6 cellular contexts compared by ENCODE assay signal in the genomic region with DNA sequence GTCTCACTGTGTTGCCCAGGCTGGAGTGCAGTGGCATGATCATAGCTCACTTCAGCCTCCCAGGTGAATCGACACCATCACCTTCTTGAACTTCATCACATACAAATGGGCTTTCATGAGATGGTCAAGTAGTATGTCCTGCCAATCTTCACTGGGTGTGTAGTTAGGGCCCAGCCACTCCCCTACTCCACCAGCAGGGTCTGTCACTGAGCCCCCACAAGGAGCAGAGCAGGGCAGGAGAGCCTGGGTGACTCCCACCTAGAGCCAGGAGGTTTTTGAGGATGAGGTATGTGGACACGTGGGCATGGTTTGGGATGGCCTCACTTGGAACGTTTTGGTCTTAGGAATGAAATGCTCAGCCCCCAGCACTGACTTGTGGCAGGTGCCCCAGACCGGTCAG.
A peak's percentile ranks its signal among the peaks of the same experiment; 100 is the strongest.
DNase-seq lines count a peak whose midpoint lies in the region; ATAC-seq and TF ChIP-seq lines count a peak whose summit lies in the region.
"Not testable (repeated sequence)": the region's sequence is repeated elsewhere in the genome, so short reads cannot be mapped to it uniquely, and the experiment has no call there.

No MANE protein-coding gene starts in this region.

- not testable (repeated sequence) for H3K79me2 ChIP-seq in GM23338 (replicated peaks; ENCODE audit: insufficient read depth)

- not testable (repeated sequence) for H3K9me2 ChIP-seq in GM23338 (ENCODE audit: insufficient read depth)

- H3F3A ChIP-seq in GM23338 (replicated peaks; ENCODE audit: low read depth), result not testable (repeated sequence)

- POLR2A ChIA-PET in naive thymus-derived CD4-positive, alpha-beta T cell (lab: Charles Lee), result not testable (repeated sequence)

- H3K27me3 Mint-ChIP-seq in GM23338 (ENCODE audit: insufficient read depth, low read depth, poor library complexity); T-helper 17 cell; activated CD8-positive, alpha-beta memory T cell treated with anti-CD3 and anti-CD28 coated beads, Interleukin-2, amount 10 ng/mL, durations not matched to agents 7 days and 5 days; central memory CD8-positive, alpha-beta T cell; naive thymus-derived CD4-positive, alpha-beta T cell: not testable (repeated sequence)

- not testable (repeated sequence) for H3K4me3 ChIP-seq in GM23338; naive thymus-derived CD4-positive, alpha-beta T cell (ENCODE audit: low read length)

- H3K27me3 ChIP-seq in GM23338 (ENCODE audit: insufficient read depth); naive thymus-derived CD4-positive, alpha-beta T cell (ENCODE audit: control insufficient read depth in 2 of 2, insufficient read depth in 2 of 2, low read length in 2 of 2): not testable (repeated sequence)

- not testable (repeated sequence) for H2AFZ ChIP-seq in GM23338

- H3K36me3 ChIP-seq in GM23338 (ENCODE audit: insufficient read depth); naive thymus-derived CD4-positive, alpha-beta T cell (ENCODE audit: control insufficient read depth in 2 of 3, insufficient read depth in 3 of 3, low read length in 3 of 3): not testable (repeated sequence)

- not testable (repeated sequence) for H3K9me3 Mint-ChIP-seq in GM23338; activated CD8-positive, alpha-beta memory T cell treated with anti-CD3 and anti-CD28 coated beads, Interleukin-2, amount 10 ng/mL, durations not matched to agents 7 days and 5 days (ENCODE audit: low read depth); central memory CD8-positive, alpha-beta T cell; naive thymus-derived CD4-positive, alpha-beta T cell

- not testable (repeated sequence) for H3K4me2 ChIP-seq in GM23338

- not testable (repeated sequence) for H3K9me3 ChIP-seq in T-helper 17 cell (ENCODE audit: control insufficient read depth, low read length, poor library complexity, severe bottlenecking); naive thymus-derived CD4-positive, alpha-beta T cell (ENCODE audit: control insufficient read depth in 2 of 3, low read length in 3 of 3)

- peak; percentile 73 for ATAC-seq in GM23338
- ATAC-seq in T-helper 17 cell, result peak; percentile 20
- ATAC-seq in activated CD8-positive, alpha-beta memory T cell treated with anti-CD3 and anti-CD28 coated beads, Interleukin-2, amount 10 ng/mL, durations not matched to agents 7 days and 5 days, result peak; percentile 20
- peak; percentile 24 for ATAC-seq in central memory CD8-positive, alpha-beta T cell (replicated peaks; ENCODE audit: extremely low read depth, poor library complexity, severe bottlenecking)
- peak; percentile 53 for ATAC-seq in naive thymus-derived CD4-positive, alpha-beta T cell
- peak; percentile 46 for ATAC-seq in stimulated activated naive CD8-positive, alpha-beta T cell treated with anti-CD3 and anti-CD28 coated beads, Interleukin-15, Interleukin-2, amounts not matched to agents 100 U/mL and 50 U/mL, for 24 hours

- H3K4me3 Mint-ChIP-seq in GM23338; T-helper 17 cell; activated CD8-positive, alpha-beta memory T cell treated with anti-CD3 and anti-CD28 coated beads, Interleukin-2, amount 10 ng/mL, durations not matched to agents 7 days and 5 days; central memory CD8-positive, alpha-beta T cell; naive thymus-derived CD4-positive, alpha-beta T cell: not testable (repeated sequence)

- not testable (repeated sequence) for H3K27ac ChIP-seq in GM23338 (ENCODE audit: low read depth); naive thymus-derived CD4-positive, alpha-beta T cell (ENCODE audit: low read depth, low read length)

- H3K4me1 Mint-ChIP-seq in GM23338; T-helper 17 cell; activated CD8-positive, alpha-beta memory T cell treated with anti-CD3 and anti-CD28 coated beads, Interleukin-2, amount 10 ng/mL, durations not matched to agents 7 days and 5 days; central memory CD8-positive, alpha-beta T cell; naive thymus-derived CD4-positive, alpha-beta T cell: not testable (repeated sequence)

- not testable (repeated sequence) for H3K4me1 ChIP-seq in GM23338 (ENCODE audit: insufficient read depth); naive thymus-derived CD4-positive, alpha-beta T cell (ENCODE audit: control insufficient read depth in 2 of 2, insufficient read depth in 2 of 2, low read length in 2 of 2)

- CTCF ChIA-PET in activated CD8-positive, alpha-beta memory T cell treated with anti-CD3 and anti-CD28 coated beads, Interleukin-2, amount 10 ng/mL, durations not matched to agents 7 days and 5 days (lab: Charles Lee); naive thymus-derived CD4-positive, alpha-beta T cell (lab: Charles Lee): not testable (repeated sequence)

- DNase-seq in GM23338 (ENCODE audit: low spot score); T-helper 17 cell; activated CD8-positive, alpha-beta memory T cell treated with anti-CD3 and anti-CD28 coated beads, Interleukin-2, amount 10 ng/mL, durations not matched to agents 7 days and 5 days; central memory CD8-positive, alpha-beta T cell (ENCODE audit: low spot score in 2 of 2); naive thymus-derived CD4-positive, alpha-beta T cell; stimulated activated naive CD8-positive, alpha-beta T cell treated with anti-CD3 and anti-CD28 coated beads, Interleukin-15, Interleukin-2, amounts not matched to agents 100 U/mL and 50 U/mL, for 24 hours: not testable (repeated sequence)

- not testable (repeated sequence) for TF ChIP-seq CTCF in GM23338 (conservative IDR thresholded peaks at IDR 0.05; ENCODE audit: low read depth in 2 of 2)

- not testable (repeated sequence) for H3K36me3 Mint-ChIP-seq in GM23338 (ENCODE audit: low read depth); T-helper 17 cell (ENCODE audit: low read depth); activated CD8-positive, alpha-beta memory T cell treated with anti-CD3 and anti-CD28 coated beads, Interleukin-2, amount 10 ng/mL, durations not matched to agents 7 days and 5 days; central memory CD8-positive, alpha-beta T cell (ENCODE audit: insufficient read depth); naive thymus-derived CD4-positive, alpha-beta T cell

- not testable (repeated sequence) for H4K20me1 ChIP-seq in GM23338 (replicated peaks; ENCODE audit: insufficient read depth)

- H3K27ac Mint-ChIP-seq in GM23338; T-helper 17 cell; activated CD8-positive, alpha-beta memory T cell treated with anti-CD3 and anti-CD28 coated beads, Interleukin-2, amount 10 ng/mL, durations not matched to agents 7 days and 5 days; central memory CD8-positive, alpha-beta T cell (ENCODE audit: low read depth); naive thymus-derived CD4-positive, alpha-beta T cell: not testable (repeated sequence)

- intact Hi-C loops in naive thymus-derived CD4-positive, alpha-beta T cell (cut with micrococcal nuclease), result not testable (repeated sequence)

Comparison
In these comparisons a context has a peak if more than half of its experiments do, and no peak if none do; other contexts are left out.
1. ATAC-seq: peak in every context shown above with its lines; median percentile 73 in GM23338; 53 in naive thymus-derived CD4-positive, alpha-beta T cell; 46 in stimulated activated naive CD8-positive, alpha-beta T cell treated with anti-CD3 and anti-CD28 coated beads, Interleukin-15, Interleukin-2, amounts not matched to agents 100 U/mL and 50 U/mL, for 24 hours; 24 in central memory CD8-positive, alpha-beta T cell; 20 in T-helper 17 cell; 20 in activated CD8-positive, alpha-beta memory T cell treated with anti-CD3 and anti-CD28 coated beads, Interleukin-2, amount 10 ng/mL, durations not matched to agents 7 days and 5 days.